In the genomic region with DNA sequence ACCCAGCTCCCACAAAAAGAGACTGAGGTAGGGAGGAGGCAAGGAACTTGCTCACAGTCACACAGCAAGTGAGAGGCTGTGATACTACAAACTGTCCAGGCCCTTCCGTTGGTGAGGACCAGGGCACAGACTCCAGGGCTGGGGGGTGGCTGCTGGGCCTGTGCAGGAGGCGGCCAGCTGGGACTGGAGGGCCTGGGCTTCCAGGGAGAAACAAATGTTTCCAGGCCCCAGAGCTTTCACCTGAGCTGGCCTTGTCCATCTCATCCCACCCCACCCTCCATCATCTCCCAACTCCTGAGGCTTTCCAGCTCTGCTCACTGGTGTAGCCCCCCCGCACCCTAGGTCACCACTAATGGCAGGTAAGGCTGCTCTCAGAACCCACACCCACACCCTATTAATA, we compare ENCODE assay signal across 30 cellular contexts.
"Had no signal": no experiment of that assay in that cellular context is flagged by ENCODE, and none has a peak within 500 bp of the region (broad histone marks: within the 10 kb centered on the region; RNA-seq: fewer than 3 reads in every experiment).

No MANE protein-coding gene starts in this region.

- H3K27ac Mint-ChIP-seq: activated CD4-positive, alpha-beta memory T cell treated with anti-CD3 and anti-CD28 coated beads for 36 hours; activated CD4-positive, alpha-beta T cell treated with anti-CD3 and anti-CD28 coated beads for 36 hours; activated CD4-positive, alpha-beta T cell treated with anti-CD3 and anti-CD28 coated beads, Interleukin-2, amount 10 ng/mL, durations not matched to agents 24 days and 14 days; activated CD8-positive, alpha-beta memory T cell treated with anti-CD3 and anti-CD28 coated beads, Interleukin-2, amount 10 ng/mL, durations not matched to agents 7 days and 5 days; activated CD8-positive, alpha-beta T cell treated with anti-CD3 and anti-CD28 coated beads, Interleukin-2, amount 10 ng/mL, durations not matched to agents 7 days and 5 days; activated naive CD4-positive, alpha-beta T cell treated with anti-CD3 and anti-CD28 coated beads, Interleukin-2, amount 10 ng/mL, durations not matched to agents 7 days and 5 days; activated naive CD8-positive, alpha-beta T cell treated with anti-CD3 and anti-CD28 coated beads, Interleukin-2, amount 10 ng/mL, durations not matched to agents 7 days and 5 days; activated T-cell treated with anti-CD3 and anti-CD28 coated beads, Interleukin-2, amount 50 U/mL, for 72 hours; dendritic cell treated with granulocyte-macrophage colony-stimulating factor and Interleukin-4, amounts not matched to agents 40 ng/mL and 50 ng/mL, for 4 days; endodermal cell had no signal

- H3K27ac ChIP-seq: ascending aorta, breast epithelium, cardiac muscle cell, colonic mucosa had no signal

- H3K4me1 Mint-ChIP-seq: activated CD4-positive, alpha-beta T cell treated with anti-CD3 and anti-CD28 coated beads for 36 hours; activated CD8-positive, alpha-beta memory T cell treated with anti-CD3 and anti-CD28 coated beads, Interleukin-2, amount 10 ng/mL, durations not matched to agents 7 days and 5 days; activated naive CD4-positive, alpha-beta T cell treated with anti-CD3 and anti-CD28 coated beads, Interleukin-2, amount 10 ng/mL, durations not matched to agents 7 days and 5 days; activated naive CD8-positive, alpha-beta T cell treated with anti-CD3 and anti-CD28 coated beads, Interleukin-2, amount 10 ng/mL, durations not matched to agents 7 days and 5 days had no signal

- ATAC-seq: activated CD4-positive, alpha-beta T cell treated with anti-CD3 and anti-CD28 coated beads for 36 hours; activated CD8-positive, alpha-beta memory T cell treated with anti-CD3 and anti-CD28 coated beads, Interleukin-2, amount 10 ng/mL, durations not matched to agents 7 days and 5 days; activated CD8-positive, alpha-beta T cell treated with anti-CD3 and anti-CD28 coated beads, Interleukin-2, amount 10 ng/mL, durations not matched to agents 7 days and 5 days; activated naive CD4-positive, alpha-beta T cell treated with anti-CD3 and anti-CD28 coated beads, Interleukin-2, amount 50 U/mL, for 72 hours; activated T-cell treated with anti-CD3 and anti-CD28 coated beads, Interleukin-2, amount 50 U/mL, for 72 hours; esophagus mucosa had no signal

- H3K27me3 Mint-ChIP-seq: activated CD4-positive, alpha-beta T cell treated with anti-CD3 and anti-CD28 coated beads for 36 hours; activated CD4-positive, alpha-beta T cell treated with anti-CD3 and anti-CD28 coated beads, Interleukin-2, amount 10 ng/mL, durations not matched to agents 24 days and 14 days; activated naive CD8-positive, alpha-beta T cell treated with anti-CD3 and anti-CD28 coated beads, Interleukin-2, amount 10 ng/mL, durations not matched to agents 7 days and 5 days had no signal

- H3K9me3 ChIP-seq: ascending aorta, breast epithelium, colonic mucosa had no signal

- H3K9me3 Mint-ChIP-seq: activated CD4-positive, alpha-beta memory T cell treated with anti-CD3 and anti-CD28 coated beads for 36 hours; activated CD4-positive, alpha-beta T cell treated with anti-CD3 and anti-CD28 coated beads, Interleukin-2, amount 10 ng/mL, durations not matched to agents 24 days and 14 days; activated naive CD4-positive, alpha-beta T cell treated with anti-CD3 and anti-CD28 coated beads, Interleukin-2, amount 10 ng/mL, durations not matched to agents 7 days and 5 days; activated naive CD4-positive, alpha-beta T cell treated with anti-CD3 and anti-CD28 coated beads, Interleukin-2, amount 50 U/mL, for 72 hours; activated naive CD8-positive, alpha-beta T cell treated with anti-CD3 and anti-CD28 coated beads, Interleukin-2, amount 10 ng/mL, durations not matched to agents 7 days and 5 days; activated T-cell treated with anti-CD3 and anti-CD28 coated beads, Interleukin-2, amount 50 U/mL, for 72 hours; dendritic cell treated with granulocyte-macrophage colony-stimulating factor and Interleukin-4, amounts not matched to agents 40 ng/mL and 50 ng/mL, for 4 days; endodermal cell had no signal

- DNase-seq: activated CD4-positive, alpha-beta memory T cell treated with anti-CD3 and anti-CD28 coated beads for 36 hours; activated CD4-positive, alpha-beta T cell treated with anti-CD3 and anti-CD28 coated beads for 36 hours; activated CD4-positive, alpha-beta T cell treated with anti-CD3 and anti-CD28 coated beads, Interleukin-2, amount 10 ng/mL, durations not matched to agents 24 days and 14 days; activated CD4-positive, CD25-positive, alpha-beta regulatory T cell; activated CD4-positive, CD25-positive, alpha-beta regulatory T cell treated with anti-CD3 and anti-CD28 coated beads, Interleukin-2, amount 50 U/mL, for 72 hours; activated CD8-positive, alpha-beta memory T cell treated with anti-CD3 and anti-CD28 coated beads, Interleukin-2, amount 10 ng/mL, durations not matched to agents 7 days and 5 days; activated CD8-positive, alpha-beta memory T cell treated with anti-CD3 and anti-CD28 coated beads, Interleukin-2, amount 50 U/mL, for 4 hours; activated CD8-positive, alpha-beta T cell treated with anti-CD3 and anti-CD28 coated beads, Interleukin-2, amount 10 ng/mL, durations not matched to agents 7 days and 5 days; activated gamma-delta T cell; activated naive CD4-positive, alpha-beta T cell; activated naive CD4-positive, alpha-beta T cell treated with anti-CD3 and anti-CD28 coated beads, Interleukin-2, amount 10 ng/mL, durations not matched to agents 7 days and 5 days; activated naive CD8-positive, alpha-beta T cell treated with anti-CD3 and anti-CD28 coated beads, Interleukin-2, amount 10 ng/mL, durations not matched to agents 7 days and 5 days; activated T-cell treated with anti-CD3 and anti-CD28 coated beads, Interleukin-2, amount 50 U/mL, for 1 hour; activated T-cell treated with anti-CD3 and anti-CD28 coated beads, Interleukin-2, amount 50 U/mL, for 72 hours; central memory CD4-positive, alpha-beta T cell; cerebellar nuclear complex; colonic mucosa; dorsolateral prefrontal cortex; effector memory CD4-positive, alpha-beta T cell; endodermal cell; head of caudate nucleus; T-helper 1 cell; T-helper 2 cell had no signal

- H3K4me3 Mint-ChIP-seq: activated CD4-positive, alpha-beta memory T cell treated with anti-CD3 and anti-CD28 coated beads for 36 hours; activated CD4-positive, alpha-beta T cell treated with anti-CD3 and anti-CD28 coated beads for 36 hours; activated CD4-positive, alpha-beta T cell treated with anti-CD3 and anti-CD28 coated beads, Interleukin-2, amount 10 ng/mL, durations not matched to agents 24 days and 14 days; activated CD8-positive, alpha-beta memory T cell treated with anti-CD3 and anti-CD28 coated beads, Interleukin-2, amount 10 ng/mL, durations not matched to agents 7 days and 5 days; activated CD8-positive, alpha-beta T cell treated with anti-CD3 and anti-CD28 coated beads, Interleukin-2, amount 10 ng/mL, durations not matched to agents 7 days and 5 days; activated naive CD4-positive, alpha-beta T cell treated with anti-CD3 and anti-CD28 coated beads, Interleukin-2, amount 10 ng/mL, durations not matched to agents 7 days and 5 days; activated naive CD8-positive, alpha-beta T cell treated with anti-CD3 and anti-CD28 coated beads, Interleukin-2, amount 10 ng/mL, durations not matched to agents 7 days and 5 days; activated T-cell treated with anti-CD3 and anti-CD28 coated beads, Interleukin-2, amount 50 U/mL, for 72 hours; brain; dendritic cell treated with granulocyte-macrophage colony-stimulating factor and Interleukin-4, amounts not matched to agents 40 ng/mL and 50 ng/mL, for 4 days; endodermal cell had no signal

- H3K27me3 ChIP-seq: cardiac muscle cell, colonic mucosa had no signal

- H3K36me3 Mint-ChIP-seq: activated CD4-positive, alpha-beta memory T cell treated with anti-CD3 and anti-CD28 coated beads for 36 hours; activated CD8-positive, alpha-beta memory T cell treated with anti-CD3 and anti-CD28 coated beads, Interleukin-2, amount 10 ng/mL, durations not matched to agents 7 days and 5 days; activated naive CD4-positive, alpha-beta T cell treated with anti-CD3 and anti-CD28 coated beads, Interleukin-2, amount 10 ng/mL, durations not matched to agents 7 days and 5 days; activated naive CD4-positive, alpha-beta T cell treated with anti-CD3 and anti-CD28 coated beads, Interleukin-2, amount 50 U/mL, for 72 hours; activated naive CD8-positive, alpha-beta T cell treated with anti-CD3 and anti-CD28 coated beads, Interleukin-2, amount 10 ng/mL, durations not matched to agents 7 days and 5 days; brain had no signal

- H3K4me1 ChIP-seq: ascending aorta, breast epithelium, colonic mucosa had no signal

- H3K36me3 ChIP-seq: ascending aorta, breast epithelium, cardiac muscle cell, colonic mucosa had no signal

- H3K4me3 ChIP-seq: ascending aorta, breast epithelium, cardiac muscle cell, colonic mucosa, dorsolateral prefrontal cortex had no signal
